18 cellular contexts compared by ENCODE assay signal in genomic region chr10:58438986-58439385, GRCh38.
"Had no signal": no experiment of that assay in that cellular context is flagged by ENCODE, and none has a peak within 500 bp of the region (broad histone marks: within the 10 kb centered on the region; RNA-seq: fewer than 3 reads in every experiment).

No MANE protein-coding gene starts in this region.

- H3K4me3 ChIP-seq: ascending aorta, cardiac muscle cell, right atrium auricular region, skin epidermis, upper lobe of left lung had no signal

- H3K27ac Mint-ChIP-seq: activated CD4-positive, alpha-beta T cell treated with anti-CD3 and anti-CD28 coated beads, Interleukin-2, amount 10 ng/mL, durations not matched to agents 7 days and 5 days; activated T-cell treated with anti-CD3 and anti-CD28 coated beads, Interleukin-2, amount 50 U/mL, for 72 hours; effector memory CD8-positive, alpha-beta T cell; progenitor cell of endocrine pancreas; stimulated activated naive CD8-positive, alpha-beta T cell treated with anti-CD3 and anti-CD28 coated beads, Interleukin-15, Interleukin-2, amounts not matched to agents 100 ng/mL and 50 ng/mL, for 24 hours had no signal

- H3K4me3 Mint-ChIP-seq: activated CD4-positive, alpha-beta T cell treated with anti-CD3 and anti-CD28 coated beads, Interleukin-2, amount 10 ng/mL, durations not matched to agents 7 days and 5 days; activated T-cell treated with anti-CD3 and anti-CD28 coated beads, Interleukin-2, amount 50 U/mL, for 72 hours; effector memory CD8-positive, alpha-beta T cell; stimulated activated naive CD8-positive, alpha-beta T cell treated with anti-CD3 and anti-CD28 coated beads, Interleukin-15, Interleukin-2, amounts not matched to agents 100 ng/mL and 50 ng/mL, for 24 hours had no signal

- H3K27me3 ChIP-seq: ascending aorta, cardiac muscle cell, right atrium auricular region, upper lobe of left lung had no signal

- H3K27ac ChIP-seq: cardiac muscle cell, right atrium auricular region, upper lobe of left lung had no signal

- H3K36me3 ChIP-seq: ascending aorta, cardiac muscle cell, right atrium auricular region, upper lobe of left lung had no signal

- H3K27me3 Mint-ChIP-seq: activated CD4-positive, alpha-beta T cell treated with anti-CD3 and anti-CD28 coated beads, Interleukin-2, amount 10 ng/mL, durations not matched to agents 7 days and 5 days; progenitor cell of endocrine pancreas; stimulated activated naive CD8-positive, alpha-beta T cell treated with anti-CD3 and anti-CD28 coated beads, Interleukin-15, Interleukin-2, amounts not matched to agents 100 ng/mL and 50 ng/mL, for 24 hours had no signal

- H3K9me3 ChIP-seq: ascending aorta, upper lobe of left lung had no signal

- H3K4me1 ChIP-seq: right atrium auricular region had no signal

- DNase-seq: activated CD4-positive, alpha-beta T cell treated with anti-CD3 and anti-CD28 coated beads, Interleukin-2, amount 10 ng/mL, durations not matched to agents 7 days and 5 days; activated CD8-positive, alpha-beta memory T cell treated with anti-CD3 and anti-CD28 coated beads, Interleukin-2, amount 50 U/mL, for 48 hours; activated effector memory CD4-positive, alpha-beta T cell treated with anti-CD3 and anti-CD28 coated beads, Interleukin-2, amount 50 U/mL, for 16 hours; activated naive CD4-positive, alpha-beta T cell treated with anti-CD3 and anti-CD28 coated beads, Interleukin-2, amount 50 U/mL, for 16 hours; activated T-cell treated with anti-CD3 and anti-CD28 coated beads, Interleukin-2, amount 50 U/mL, for 72 hours; effector memory CD8-positive, alpha-beta T cell; hypothalamus; islet precursor cell; occipital lobe; upper lobe of left lung had no signal

- H3K9me3 Mint-ChIP-seq: activated CD4-positive, alpha-beta T cell treated with anti-CD3 and anti-CD28 coated beads, Interleukin-2, amount 10 ng/mL, durations not matched to agents 7 days and 5 days had no signal

- ATAC-seq: activated CD4-positive, CD25-positive, alpha-beta regulatory T cell treated with anti-CD3 and anti-CD28 coated beads, Interleukin-2, amount 50 U/mL, for 24 hours; activated T-cell treated with anti-CD3 and anti-CD28 coated beads, Interleukin-2, amount 50 U/mL, for 72 hours; effector memory CD8-positive, alpha-beta T cell; left lobe of liver had no signal
